ENCODE assay signal across 1 cellular context in genomic region chr7:95059842-95060313, GRCh38.
TF ChIP-seq lines count a peak whose summit lies in the region.

No MANE protein-coding gene starts in this region.

TF ChIP-seq in SK-N-SH, 30 proteins besides CTCF, POLR2A, EP300 and RAD21 (continued from another document):
- TF ChIP-seq TCF12 (IDR thresholded peaks at IDR 0.05): no peak
- TF ChIP-seq TAF1 (IDR thresholded peaks at IDR 0.05; ENCODE audit: borderline replicate concordance, low read depth, low read length): no peak
- no peak for TF ChIP-seq SMC3 (IDR thresholded peaks at IDR 0.05; ENCODE audit: low read depth, low read length)
- no peak for TF ChIP-seq ELF1 (IDR thresholded peaks at IDR 0.05)
- TF ChIP-seq RFX5 (IDR thresholded peaks at IDR 0.05; ENCODE audit: low read length): no peak
